25 cellular contexts compared by ENCODE assay signal in the genomic region with DNA sequence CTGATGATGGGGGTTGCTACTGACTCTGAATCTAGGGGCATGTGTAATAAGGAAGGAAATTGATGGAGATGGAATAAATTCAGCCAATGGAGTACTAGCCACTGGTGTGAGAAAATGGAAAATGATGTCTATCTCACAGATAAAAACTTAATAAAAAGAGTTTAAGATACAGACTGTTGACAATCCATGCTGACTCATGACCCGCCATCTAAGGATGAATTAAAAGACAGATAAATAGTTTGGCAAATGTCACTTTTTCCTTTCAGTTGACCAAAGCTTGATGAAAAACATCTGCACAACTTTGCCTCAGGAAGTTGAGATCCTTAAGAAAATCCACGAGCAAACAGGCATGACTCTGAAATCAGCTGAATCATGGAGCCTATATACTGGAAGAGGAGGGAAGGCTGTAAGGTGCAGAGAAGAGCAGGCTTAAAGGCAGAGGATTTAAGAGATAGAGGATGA.
DNase-seq lines count a peak whose midpoint lies in the region; ATAC-seq and TF ChIP-seq lines count a peak whose summit lies in the region.
"Had no signal": no experiment of that assay in that cellular context is flagged by ENCODE, and none has a peak within 500 bp of the region (broad histone marks: within the 10 kb centered on the region; RNA-seq: fewer than 3 reads in every experiment).

No MANE protein-coding gene starts in this region.

- H3K9me2 ChIP-seq in SK-N-SH: no peaks in the 10 kb centered on the region

- H4K20me1 ChIP-seq in SK-N-SH (ENCODE audit: insufficient read depth): no peaks in the 10 kb centered on the region

- TF ChIP-seq RAD21 in SK-N-SH (IDR thresholded peaks at IDR 0.05; ENCODE audit: low read length): no peak

- H3K36me3 ChIP-seq in SK-N-SH (replicated peaks in 1 of 2; ENCODE audit: control insufficient read depth in 1 of 2, insufficient read depth in 2 of 2, low read length in 1 of 2): no peaks in the 10 kb centered on the region
- H3K36me3 ChIP-seq in left lung: no peaks in the 10 kb centered on the region
- H3K36me3 ChIP-seq in BE2C: no peaks in the 10 kb centered on the region
- H3K36me3 ChIP-seq: Peyer's patch had no signal

- H3K27ac ChIP-seq in SK-N-SH (ENCODE audit: low read depth in 2 of 2, low read length in 1 of 2) (peak overlapping the region in 1 of 2 experiments; percentile 47; a peak in 3 of 4 replicates), left lung (no peak overlapping the region)
- H3K27ac ChIP-seq: C4-2B, Peyer's patch had no signal

- TF ChIP-seq EP300 in SK-N-SH (IDR thresholded peaks at IDR 0.05; ENCODE audit: borderline replicate concordance in 1 of 2, low read depth in 1 of 2, low read length in 1 of 2): peak in 1 of 2 experiments; percentile 48; a peak in 1 of 4 replicates

- POLR2A ChIA-PET in SK-N-SH (lab: Yijun Ruan, JAX): no interaction called here

- TF ChIP-seq CTCF in SK-N-SH (IDR thresholded peaks at IDR 0.05): no peak
- no peak for TF ChIP-seq CTCF in fibroblast of villous mesenchyme (IDR thresholded peaks at IDR 0.05; ENCODE audit: insufficient read depth, low read depth, low read length)
- TF ChIP-seq CTCF in left lung (IDR thresholded peaks at IDR 0.05): no peak
- TF ChIP-seq CTCF in BE2C (IDR thresholded peaks at IDR 0.05; ENCODE audit: low read depth, low read length): no peak

- WGBS in SK-N-SH (ENCODE audit: low lambda C conversion rate): 6% methylated on average over 2 of the region's 2 CpGs

- H3K4me3 ChIP-seq in SK-N-SH (ENCODE audit: low read depth in 2 of 2, low read length in 1 of 2) (no peak overlapping the region), fibroblast of villous mesenchyme (ENCODE audit: low read depth, low read length) (no peak overlapping the region), left lung (no peak overlapping the region), BE2C (ENCODE audit: low read depth, low read length) (no peak overlapping the region)
- H3K4me3 ChIP-seq: Peyer's patch had no signal

- H3K9me3 ChIP-seq in SK-N-SH (no peaks in the 10 kb centered on the region), left lung (no peaks in the 10 kb centered on the region), BE2C (no peaks in the 10 kb centered on the region)
- H3K9me3 ChIP-seq: Peyer's patch had no signal

- H3K9ac ChIP-seq in SK-N-SH: no peak overlapping the region

- H3K27me3 ChIP-seq in SK-N-SH (ENCODE audit: insufficient read depth) (no peaks in the 10 kb centered on the region), left lung (no peaks in the 10 kb centered on the region), BE2C (no peaks in the 10 kb centered on the region)
- H3K27me3 ChIP-seq: Peyer's patch had no signal

- H3K79me2 ChIP-seq in SK-N-SH (ENCODE audit: insufficient read depth): no peaks in the 10 kb centered on the region

- CTCF ChIA-PET in SK-N-SH (lab: Yijun Ruan, JAX): interaction anchor here (0.9 to 2.5 kb wide), 2 partner anchors 25 to 681 kb away, joined by 5 to 6 read pairs; no protein-coding TSS in a partner anchor

- peak overlapping the region; percentile 17; the same call in 1 of the 2 replicates for H3K4me2 ChIP-seq in SK-N-SH

- peak; percentile 46 for ATAC-seq in Right ventricle myocardium inferior
- no peak for ATAC-seq in left lung
- ATAC-seq in GM21447 (IDR thresholded peaks at IDR 0.05; ENCODE audit: unreplicated experiment): no peak
- ATAC-seq: activated CD4-positive, CD25-positive, alpha-beta regulatory T cell treated with anti-CD3 and anti-CD28 coated beads, Interleukin-2, amount 50 U/mL, for 24 hours; activated CD8-positive, alpha-beta T cell treated with anti-CD3 and anti-CD28 coated beads for 36 hours had no signal

- no peak for DNase-seq in Right ventricle myocardium inferior (ENCODE audit: missing footprints)
- no peak for DNase-seq in cardiac septum (ENCODE audit: low spot score)
- no peak for DNase-seq in SK-N-SH
- peak; percentile 32 for DNase-seq in fibroblast of villous mesenchyme (ENCODE audit: low read depth)
- DNase-seq in stromal cell of bone marrow (ENCODE audit: low read depth): peak; percentile 54
- no peak for DNase-seq in left lung
- no peak for DNase-seq in BE2C
- DNase-seq: 8988T; activated CD8-positive, alpha-beta T cell treated with anti-CD3 and anti-CD28 coated beads for 36 hours; activated naive CD4-positive, alpha-beta T cell; activated T-cell treated with anti-CD3 and anti-CD28 coated beads, Interleukin-2, amount 50 U/mL, for 24 hours; central memory CD4-positive, alpha-beta T cell; DMS 273 treated with DMSO at 0.1 percent for 48 hours; glutamatergic neuron; H7; KG1; MV-4-11; NCI-H187; NCI-H226; Peyer's patch; stimulated activated CD4-positive, alpha-beta T cell treated with anti-CD3 and anti-CD28 coated beads, Interleukin-12 subunit alpha, Interleukin-12 subunit beta, amount 100 ng/mL, for 4 hours; stimulated activated CD8-positive, alpha-beta memory T cell treated with anti-CD3 and anti-CD28 coated beads, Interleukin-4, amount 100 ng/mL, for 48 hours had no signal

- peaks cover 10% of the 10 kb centered on the region for H3F3A ChIP-seq in SK-N-SH (replicated peaks; ENCODE audit: insufficient read depth)

- H2AFZ ChIP-seq in SK-N-SH (ENCODE audit: low read depth): peak overlapping the region; percentile 40

- intact Hi-C loops in Right ventricle myocardium inferior (cut with DNase I): loop anchor here (10.0 kb wide), 1 partner anchor 343 kb away; no protein-coding TSS in a partner anchor
- intact Hi-C loops in cardiac septum (cut with DNase I): loop anchor here (10.0 kb wide), 1 partner anchor 683 kb away; no protein-coding TSS in a partner anchor
- intact Hi-C loops in left lung (cut with DNase I): no loop called here

- H3K4me1 ChIP-seq in SK-N-SH (ENCODE audit: control insufficient read depth in 1 of 2, insufficient read depth in 2 of 2, low read depth in 1 of 2, low read length in 1 of 2): peaks cover 0 to 10% of the 10 kb centered on the region in 2 experiments; a peak in 2 of 4 replicates
- H3K4me1 ChIP-seq in left lung: no peaks in the 10 kb centered on the region
- peaks cover 17% of the 10 kb centered on the region for H3K4me1 ChIP-seq in BE2C
- H3K4me1 ChIP-seq: Peyer's patch had no signal

TF ChIP-seq in SK-N-SH, 30 proteins besides CTCF, POLR2A, EP300 and RAD21:
- no peak for TF ChIP-seq RFX5 (IDR thresholded peaks at IDR 0.05; ENCODE audit: low read length)
- TF ChIP-seq JUND (IDR thresholded peaks at IDR 0.05): peak; percentile 37; the same call in 1 of the 2 replicates
- peak; percentile 89 for TF ChIP-seq TCF12 (IDR thresholded peaks at IDR 0.05)
- TF ChIP-seq, protein P1, sequence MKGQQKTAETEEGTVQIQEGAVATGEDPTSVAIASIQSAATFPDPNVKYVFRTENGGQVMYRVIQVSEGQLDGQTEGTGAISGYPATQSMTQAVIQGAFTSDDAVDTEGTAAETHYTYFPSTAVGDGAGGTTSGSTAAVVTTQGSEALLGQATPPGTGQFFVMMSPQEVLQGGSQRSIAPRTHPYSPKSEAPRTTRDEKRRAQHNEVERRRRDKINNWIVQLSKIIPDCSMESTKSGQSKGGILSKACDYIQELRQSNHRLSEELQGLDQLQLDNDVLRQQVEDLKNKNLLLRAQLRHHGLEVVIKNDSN (IDR thresholded peaks at IDR 0.05; ENCODE audit: borderline replicate concordance, low read depth): no peak
- peak; percentile 11; the same call in 1 of the 2 replicates for TF ChIP-seq FOSL2 (IDR thresholded peaks at IDR 0.05; ENCODE audit: borderline replicate concordance, low read depth)
- TF ChIP-seq, protein P2, sequence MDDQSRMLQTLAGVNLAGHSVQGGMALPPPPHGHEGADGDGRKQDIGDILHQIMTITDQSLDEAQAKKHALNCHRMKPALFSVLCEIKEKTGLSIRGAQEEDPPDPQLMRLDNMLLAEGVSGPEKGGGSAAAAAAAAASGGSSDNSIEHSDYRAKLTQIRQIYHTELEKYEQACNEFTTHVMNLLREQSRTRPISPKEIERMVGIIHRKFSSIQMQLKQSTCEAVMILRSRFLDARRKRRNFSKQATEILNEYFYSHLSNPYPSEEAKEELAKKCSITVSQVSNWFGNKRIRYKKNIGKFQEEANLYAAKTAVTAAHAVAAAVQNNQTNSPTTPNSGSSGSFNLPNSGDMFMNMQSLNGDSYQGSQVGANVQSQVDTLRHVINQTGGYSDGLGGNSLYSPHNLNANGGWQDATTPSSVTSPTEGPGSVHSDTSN (IDR thresholded peaks at IDR 0.05): peak; percentile 50; the same call in 1 of the 2 replicates

Comparison
In these comparisons a context has a peak if more than half of its experiments do, and no peak if none do; other contexts are left out.
1. DNase-seq: peak in fibroblast of villous mesenchyme (single experiment) and stromal cell of bone marrow (single experiment); none in Right ventricle myocardium inferior (single experiment), cardiac septum (single experiment), SK-N-SH (single experiment), left lung (0 of 2) and BE2C (single experiment).
2. intact Hi-C loops: an anchor here in Right ventricle myocardium inferior (10.0 kb wide) and cardiac septum (10.0 kb wide); none called in left lung.